13 cellular contexts compared by ENCODE assay signal in the genomic region with DNA sequence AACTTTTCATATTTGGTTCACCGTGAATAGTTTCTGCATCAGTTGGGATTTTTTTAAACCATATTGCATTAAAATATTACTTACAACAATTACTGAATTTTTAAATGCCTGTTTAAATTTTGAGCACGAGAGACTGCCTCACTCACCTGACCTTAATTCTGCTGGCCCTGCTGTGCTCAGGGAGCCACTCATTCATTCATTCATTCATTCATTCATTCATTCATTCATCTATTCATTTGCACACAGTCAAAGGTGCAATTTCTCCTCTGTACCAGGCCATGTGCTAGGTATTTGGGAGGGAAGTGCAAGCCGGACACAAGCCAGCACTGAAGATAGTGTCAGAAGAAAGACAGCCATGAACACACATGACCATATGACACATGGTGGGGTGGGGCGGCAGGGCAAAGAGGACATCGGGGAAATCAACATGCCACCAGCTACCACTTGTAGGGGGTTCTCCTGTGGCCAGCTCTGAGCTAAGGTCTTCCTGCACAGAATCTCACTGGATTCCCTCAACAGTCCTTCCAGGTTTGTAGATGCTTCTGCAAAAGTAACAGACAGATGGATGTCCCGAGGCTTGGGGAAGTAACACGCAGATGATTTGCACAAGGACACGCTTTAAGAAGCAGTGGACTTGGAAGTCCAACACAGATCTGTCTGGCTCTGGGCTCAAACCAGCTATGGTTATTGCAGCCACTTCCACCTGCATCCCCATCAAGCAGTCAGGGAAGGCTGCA. TPM values are rescaled to one million over a fixed set of nuclear protein-coding genes. Genes with fewer than 3 reads are reported as not detected.
DNase-seq lines count a peak whose midpoint lies in the region; ATAC-seq and TF ChIP-seq lines count a peak whose summit lies in the region.
"Had no signal": no experiment of that assay in that cellular context is flagged by ENCODE, and none has a peak within 500 bp of the region (broad histone marks: within the 10 kb centered on the region; RNA-seq: fewer than 3 reads in every experiment).

No MANE protein-coding gene starts in this region.

- peak overlapping the region; percentile 23 for H3K27ac Mint-ChIP-seq in osteocyte (ENCODE audit: unreplicated experiment)
- H3K27ac Mint-ChIP-seq: endodermal cell had no signal

- intact Hi-C loops in esophagus muscularis mucosa (cut with DNase I): no loop called here
- intact Hi-C loops in dorsolateral prefrontal cortex (cut with DNase I): no loop called here

- H3K9me2 ChIP-seq in Karpas-422 (replicated peaks; ENCODE audit: insufficient read depth, low read length): no peaks in the 10 kb centered on the region

- H3K36me3 ChIP-seq in Karpas-422 (ENCODE audit: insufficient read depth, low read length): no peaks in the 10 kb centered on the region
- no peaks in the 10 kb centered on the region for H3K36me3 ChIP-seq in esophagus muscularis mucosa
- H3K36me3 ChIP-seq: prostate gland had no signal

- H3K4me1 ChIP-seq in Karpas-422 (ENCODE audit: low read length) (peaks cover 18% of the 10 kb centered on the region), esophagus muscularis mucosa (peaks cover 0 to 14% (median 4%) of the 10 kb centered on the region in 4 donors)

- no peak overlapping the region for H3K4me3 Mint-ChIP-seq in osteocyte (ENCODE audit: unreplicated experiment)
- H3K4me3 Mint-ChIP-seq: endodermal cell had no signal

- DNase-seq in GM12864 (ENCODE audit: low read depth) (no peak), Karpas-422 (no peak), esophagus muscularis mucosa (ENCODE audit: extremely low spot score) (no peak), osteocyte (ENCODE audit: extremely low spot score, unreplicated experiment) (no peak), dorsolateral prefrontal cortex (no peak), LoVo (ENCODE audit: low spot score) (no peak)
- DNase-seq: activated T-cell treated with anti-CD3 and anti-CD28 coated beads, Interleukin-2, amount 50 U/mL, for 1 hour; NCI-H1048; NCI-H345 had no signal

- WGBS in esophagus muscularis mucosa: 75% methylated on average over 8 of the region's 8 CpGs

- peak overlapping the region; percentile 66 for H3K4me2 ChIP-seq in Karpas-422 (ENCODE audit: low read depth, low read length, poor library complexity, severe bottlenecking)

- no peaks in the 10 kb centered on the region for H4K20me1 ChIP-seq in Karpas-422 (ENCODE audit: insufficient read depth, low read depth, low read length)

- H3K9me3 Mint-ChIP-seq in osteocyte (ENCODE audit: unreplicated experiment): no peaks in the 10 kb centered on the region
- H3K9me3 Mint-ChIP-seq: endodermal cell had no signal

- no peaks in the 10 kb centered on the region for H3K79me2 ChIP-seq in Karpas-422 (ENCODE audit: low read length)

- H3K27ac ChIP-seq in Karpas-422 (ENCODE audit: low read length): no peak overlapping the region
- peak overlapping the region in 3 of 4 donors; percentile 50 to 65 (median 63) for H3K27ac ChIP-seq in esophagus muscularis mucosa (replicated peaks in 1 of 4)
- H3K27ac ChIP-seq in dorsolateral prefrontal cortex: peak overlapping the region in 1 of 59 donors; percentile 18
- H3K27ac ChIP-seq: prostate gland had no signal

- H3K9me3 ChIP-seq in Karpas-422 (ENCODE audit: low read length): no peaks in the 10 kb centered on the region
- H3K9me3 ChIP-seq in esophagus muscularis mucosa: no peaks in the 10 kb centered on the region
- H3K9me3 ChIP-seq: prostate gland had no signal

- H2AFZ ChIP-seq in Karpas-422 (ENCODE audit: low read length): peak overlapping the region; percentile 52; the same call in 1 of the 2 replicates

- no peak for ATAC-seq in HG03442 (IDR thresholded peaks at IDR 0.05; ENCODE audit: unreplicated experiment)
- ATAC-seq in SK-N-SH treated with all-trans-retinoic acid at 6 μM for 48 hours: no peak

- no peak for TF ChIP-seq EP300 in esophagus muscularis mucosa (IDR thresholded peaks at IDR 0.05)

- TF ChIP-seq POLR2A in esophagus muscularis mucosa (IDR thresholded peaks at IDR 0.05; ENCODE audit: low read depth): no peak

- H3K27me3 ChIP-seq in Karpas-422 (ENCODE audit: low read length) (no peaks in the 10 kb centered on the region), esophagus muscularis mucosa (peaks cover 0 to 9% (median 0%) of the 10 kb centered on the region in 4 donors), dorsolateral prefrontal cortex (peaks cover 0 to 4% (median 0%) of the 10 kb centered on the region in 45 donors)

- TF ChIP-seq CTCF in GM12864 (IDR thresholded peaks at IDR 0.05; ENCODE audit: low read depth, low read length, missing control alignments) (no peak), esophagus muscularis mucosa (IDR thresholded peaks at IDR 0.05) (no peak), osteocyte (IDR thresholded peaks at IDR 0.05) (no peak), dorsolateral prefrontal cortex (IDR thresholded peaks at IDR 0.05 in 54 of 56, conservative IDR thresholded peaks at IDR 0.05 in 2 of 56; ENCODE audit: low read depth in 1 of 56, partially characterized antibody in 56 of 56) (no peak)

- H3K4me3 ChIP-seq in GM12864 (ENCODE audit: low read depth, low read length): peak overlapping the region; percentile 67; the same call in 1 of the 2 replicates
- peak overlapping the region; percentile 62; the same call in 1 of the 2 replicates for H3K4me3 ChIP-seq in Karpas-422 (ENCODE audit: low read length)
- no peak overlapping the region for H3K4me3 ChIP-seq in esophagus muscularis mucosa
- H3K4me3 ChIP-seq in dorsolateral prefrontal cortex: no peak overlapping the region
- H3K4me3 ChIP-seq: prostate gland had no signal

- peak overlapping the region; percentile 67; the same call in 1 of the 2 replicates for H3K9ac ChIP-seq in Karpas-422 (ENCODE audit: low read length)

- no peaks in the 10 kb centered on the region for H3K36me3 Mint-ChIP-seq in osteocyte (ENCODE audit: unreplicated experiment)

- H3K4me1 Mint-ChIP-seq in osteocyte (ENCODE audit: unreplicated experiment): peaks cover 28% of the 10 kb centered on the region

- H3K27me3 Mint-ChIP-seq in osteocyte (ENCODE audit: unreplicated experiment): peaks cover 11% of the 10 kb centered on the region

TF ChIP-seq in SK-N-SH treated with all-trans-retinoic acid at 6 μM for 48 hours, 23 proteins besides CTCF, POLR2A, EP300 and RAD21:
- TF ChIP-seq TOX (CRISPR knock-in tag; IDR thresholded peaks at IDR 0.05; ENCODE audit: borderline replicate concordance): no peak
- TF ChIP-seq ZC3H10 (CRISPR knock-in tag; IDR thresholded peaks at IDR 0.05): no peak
- no peak for TF ChIP-seq ISL1 (CRISPR knock-in tag; IDR thresholded peaks at IDR 0.05)
TF ChIP-seq in SK-N-SH treated with all-trans-retinoic acid at 6 μM for 48 hours: peak in this region for 0.

RNA-seq across cellular contexts. Expression of a gene that starts 0.6 kb away (rescaled TPM):
- 5.6 and 6.0 TPM in 2 replicates for total RNA-seq in Karpas-422 (2014; rRNA removed; shearing (Covaris generic); ENCODE audit: low replicate concordance)
- 10 to 100 TPM in 1 of 4 donors, 1 to 10 TPM in 3; 4.6 to 19.4 (median 6.2) TPM for total RNA-seq in esophagus muscularis mucosa
- total RNA-seq in osteocyte: not detected in 2 replicates
- 1 to 10 TPM in 92 of 120 experiments, under 1 TPM in 28; 0.37 to 6.6 (median 1.4) TPM for total RNA-seq in dorsolateral prefrontal cortex
- total RNA-seq: endodermal cell had no signal

RNA-seq across cellular contexts. Expression of a gene that starts 52.1 kb away (rescaled TPM):
- 116 and 179 TPM in 2 replicates for total RNA-seq in Karpas-422 (2014; rRNA removed; shearing (Covaris generic); ENCODE audit: low replicate concordance)
- 10 to 100 TPM in 3 of 4 donors, 1 to 10 TPM in 1; 8.4 to 26.0 (median 14.2) TPM for total RNA-seq in esophagus muscularis mucosa
- total RNA-seq in osteocyte: not detected in 2 replicates
- total RNA-seq in dorsolateral prefrontal cortex: 10 to 100 TPM in 2 of 120 experiments, 1 to 10 TPM in 115, under 1 TPM in 3; 0.43 to 12.8 (median 3.0) TPM
- total RNA-seq: endodermal cell had no signal

Comparison
In these comparisons a context has a peak if more than half of its experiments do, and no peak if none do; other contexts are left out.
1. H3K4me3 ChIP-seq: peak in GM12864 (single experiment) and Karpas-422 (single experiment); none in esophagus muscularis mucosa (0 of 4) and dorsolateral prefrontal cortex (0 of 59).